ENCODE assay signal across 10 cellular contexts in genomic region chr12:68159681-68160304, GRCh38. TPM values are rescaled to one million over a fixed set of nuclear protein-coding genes. Genes with fewer than 3 reads are reported as not detected.
DNase-seq lines count a peak whose midpoint lies in the region; ATAC-seq lines count a peak whose summit lies in the region.
"Had no signal": no experiment of that assay in that cellular context is flagged by ENCODE, and none has a peak within 500 bp of the region (broad histone marks: within the 10 kb centered on the region; RNA-seq: fewer than 3 reads in every experiment).

Gene IFNG (minus strand): TSS chr12:68159740. CDS start chr12:68159615, 125 bp downstream.

- no peak within 1 kb of the TSS for H3K9ac ChIP-seq in mesendoderm (ENCODE audit: low read length)

- no peak within 1 kb of the TSS for H4K5ac ChIP-seq in mesendoderm (ENCODE audit: low read length)

- WGBS in mesendoderm (ENCODE audit: extremely low coverage, insufficient coverage, low lambda C conversion rate): no CpG with 5 or more reads among the region's 5 CpGs

- no peak within 1 kb of the TSS for H4K8ac ChIP-seq in mesendoderm (ENCODE audit: low read depth, low read length)

- no peak within 1 kb of the TSS for H3K23ac ChIP-seq in mesendoderm (ENCODE audit: low read length)

- peak; percentile 18 for DNase-seq in mesendoderm
- DNase-seq in HUDEP-2 (lab: John Stamatoyannopoulos, UW; ENCODE audit: unreplicated experiment in 76 of 76): no peak
- DNase-seq in COR-L47 (lab: John Stamatoyannopoulos, UW): no peak
- no peak for DNase-seq in NCI-H1694 treated with DMSO at 0.1 percent for 48 hours (lab: John Stamatoyannopoulos, UW)
- DNase-seq: DMS79 treated with DMSO at 0.1 percent for 48 hours, NCI-H524 treated with DMSO at 0.1 percent for 48 hours had no signal

- H3K79me1 ChIP-seq in mesendoderm (ENCODE audit: low read length): no peaks in the 10 kb centered on the region

- ATAC-seq in GM18907 (IDR thresholded peaks at IDR 0.05; ENCODE audit: unreplicated experiment) (peak; percentile 65), GM21528 (IDR thresholded peaks at IDR 0.05; ENCODE audit: low FRiP score, unreplicated experiment) (peak; percentile 56), HG03521 (IDR thresholded peaks at IDR 0.05; ENCODE audit: unreplicated experiment) (peak; percentile 35)

- H3K36me3 ChIP-seq in mesendoderm (ENCODE audit: control insufficient read depth, insufficient read depth, low read length): no peaks in the 10 kb centered on the region

- no peak within 1 kb of the TSS for H2BK15ac ChIP-seq in mesendoderm (replicated peaks; ENCODE audit: low read depth)

- H3K4me1 ChIP-seq in mesendoderm (ENCODE audit: control insufficient read depth, low read depth, low read length): no peaks in the 10 kb centered on the region

- H3K27me3 ChIP-seq in mesendoderm (ENCODE audit: insufficient read depth, low read length, poor library complexity): no peaks in the 10 kb centered on the region

- H3K27ac ChIP-seq in mesendoderm (ENCODE audit: low read depth, low read length): no peak within 1 kb of the TSS
- H3K27ac ChIP-seq: HL-60 had no signal

- no peak within 1 kb of the TSS for H3K4me2 ChIP-seq in mesendoderm (ENCODE audit: low read length)

- H3K18ac ChIP-seq in mesendoderm (ENCODE audit: low read length): no peak within 1 kb of the TSS

- no peak within 1 kb of the TSS for H3K56ac ChIP-seq in mesendoderm (ENCODE audit: low read length)

- H2BK120ac ChIP-seq in mesendoderm (ENCODE audit: low read depth, low read length): no peak within 1 kb of the TSS

- no peaks in the 10 kb centered on the region for H3K79me2 ChIP-seq in mesendoderm (ENCODE audit: control insufficient read depth, insufficient read depth, low read length)

- H2AK5ac ChIP-seq in mesendoderm (ENCODE audit: low read length): no peak within 1 kb of the TSS

- no peak within 1 kb of the TSS for H3K4ac ChIP-seq in mesendoderm (ENCODE audit: low read depth, low read length)

- no peak within 1 kb of the TSS for H2BK5ac ChIP-seq in mesendoderm (ENCODE audit: low read length)

- H3K4me3 ChIP-seq in mesendoderm (ENCODE audit: low read length): no peak within 1 kb of the TSS

RNA-seq across cellular contexts. Expression of gene IFNG, which starts in this region (rescaled TPM):
- not detected for polyA plus RNA-seq in mesendoderm (2013, experiment 1 of 2)
- not detected for polyA plus RNA-seq in mesendoderm (2013, experiment 2 of 2)
